In genomic region chr6:170165085-170165484, GRCh38 we compare ENCODE assay signal across 14 cellular contexts.
DNase-seq lines count a peak whose midpoint lies in the region; ATAC-seq and TF ChIP-seq lines count a peak whose summit lies in the region.
"Had no signal": no experiment of that assay in that cellular context is flagged by ENCODE, and none has a peak within 500 bp of the region (broad histone marks: within the 10 kb centered on the region; RNA-seq: fewer than 3 reads in every experiment).

No MANE protein-coding gene starts in this region.

- peak; percentile 33 for ATAC-seq in stimulated activated effector memory CD8-positive, alpha-beta T cell treated with anti-CD3 and anti-CD28 coated beads, Interleukin-12 subunit alpha, Interleukin-12 subunit beta, amount 100 ng/mL, for 72 hours
- ATAC-seq in GM21737 (IDR thresholded peaks at IDR 0.05; ENCODE audit: unreplicated experiment), result no peak
- no peak for ATAC-seq in GM19023 (IDR thresholded peaks at IDR 0.05; ENCODE audit: unreplicated experiment)

- 90 to 96% methylated on average over 5 to 12 of the region's 12 CpGs for WGBS in endodermal cell (ENCODE audit: insufficient coverage in 1 of 2, insufficient read length in 1 of 2), 2 experiments
- WGBS in mesendoderm (ENCODE audit: extremely low coverage, insufficient coverage, low lambda C conversion rate), result no CpG with 5 or more reads among the region's 12 CpGs
- WGBS in esophagus squamous epithelium, 2 donors, result 60 to 61% methylated on average over 4 to 7 of the region's 12 CpGs

- H3K4me1 ChIP-seq in HEK293 (ENCODE audit: control insufficient read depth, insufficient read depth, low read length), result no peaks in the 10 kb centered on the region
- H3K4me1 ChIP-seq in endodermal cell (ENCODE audit: control insufficient read depth, insufficient read depth, low read length), result no peaks in the 10 kb centered on the region
- H3K4me1 ChIP-seq in mesendoderm (ENCODE audit: control insufficient read depth, low read depth, low read length), result no peaks in the 10 kb centered on the region
- peaks cover 0 to 30% (median 0%) of the 10 kb centered on the region in 3 donors for H3K4me1 ChIP-seq in esophagus squamous epithelium

- TF ChIP-seq POLR2A in esophagus squamous epithelium (IDR thresholded peaks at IDR 0.05), result no peak

- H4K5ac ChIP-seq in mesendoderm (ENCODE audit: low read length), result no peak overlapping the region

- no peaks in the 10 kb centered on the region for H3K27me3 Mint-ChIP-seq in endodermal cell (ENCODE audit: insufficient read depth)
- H3K27me3 Mint-ChIP-seq: activated CD4-positive, alpha-beta memory T cell treated with anti-CD3 and anti-CD28 coated beads, Interleukin-2, amount 10 ng/mL, durations not matched to agents 7 days and 5 days had no signal

- CTCF ChIA-PET in HEK293 (lab: Yijun Ruan, JAX), result no interaction called here

- H3K18ac ChIP-seq in mesendoderm (ENCODE audit: low read length), result no peak overlapping the region

- no peak overlapping the region for H2BK120ac ChIP-seq in mesendoderm (ENCODE audit: low read depth, low read length)

- H3K36me3 ChIP-seq in HEK293 (ENCODE audit: control insufficient read depth in 2 of 2, insufficient read depth in 1 of 2, low read length in 2 of 2) (no peaks in the 10 kb centered on the region), endodermal cell (ENCODE audit: control insufficient read depth, insufficient read depth, low read length) (no peaks in the 10 kb centered on the region), mesendoderm (ENCODE audit: control insufficient read depth, insufficient read depth, low read length) (no peaks in the 10 kb centered on the region), esophagus squamous epithelium (no peaks in the 10 kb centered on the region)

- no peak overlapping the region for H2AK5ac ChIP-seq in mesendoderm (ENCODE audit: low read length)

- no peaks in the 10 kb centered on the region for H3K79me2 ChIP-seq in mesendoderm (ENCODE audit: control insufficient read depth, insufficient read depth, low read length)

- H3K23ac ChIP-seq in mesendoderm (ENCODE audit: low read length), result no peak overlapping the region

- H3K9me3 Mint-ChIP-seq in endodermal cell, result peaks cover 25% of the 10 kb centered on the region
- no peaks in the 10 kb centered on the region for H3K9me3 Mint-ChIP-seq in stimulated activated effector memory CD8-positive, alpha-beta T cell treated with anti-CD3 and anti-CD28 coated beads, Interleukin-12 subunit alpha, Interleukin-12 subunit beta, amount 100 ng/mL, for 72 hours

- no peak overlapping the region for H3K4me3 Mint-ChIP-seq in endodermal cell
- no peak overlapping the region for H3K4me3 Mint-ChIP-seq in stimulated activated effector memory CD8-positive, alpha-beta T cell treated with anti-CD3 and anti-CD28 coated beads, Interleukin-12 subunit alpha, Interleukin-12 subunit beta, amount 100 ng/mL, for 72 hours
- H3K4me3 Mint-ChIP-seq: activated CD4-positive, alpha-beta memory T cell treated with anti-CD3 and anti-CD28 coated beads, Interleukin-2, amount 10 ng/mL, durations not matched to agents 7 days and 5 days; natural killer cell treated with Interleukin-12 subunit alpha and Interleukin-12 subunit beta and Interleukin-15 and Interleukin-18, amount 100 ng/mL, for 72 hours had no signal

- H3K27me3 ChIP-seq in endodermal cell (ENCODE audit: control insufficient read depth, insufficient read depth, low read length, poor library complexity, severe bottlenecking) (no peaks in the 10 kb centered on the region), mesendoderm (ENCODE audit: insufficient read depth, low read length, poor library complexity) (no peaks in the 10 kb centered on the region), esophagus squamous epithelium (peaks cover 0 to 38% (median 0%) of the 10 kb centered on the region in 4 donors)

- no peak overlapping the region for H3K27ac Mint-ChIP-seq in endodermal cell
- H3K27ac Mint-ChIP-seq in stimulated activated effector memory CD8-positive, alpha-beta T cell treated with anti-CD3 and anti-CD28 coated beads, Interleukin-12 subunit alpha, Interleukin-12 subunit beta, amount 100 ng/mL, for 72 hours, result no peak overlapping the region
- H3K27ac Mint-ChIP-seq: activated CD4-positive, alpha-beta memory T cell treated with anti-CD3 and anti-CD28 coated beads, Interleukin-2, amount 10 ng/mL, durations not matched to agents 7 days and 5 days; natural killer cell treated with Interleukin-12 subunit alpha and Interleukin-12 subunit beta and Interleukin-15 and Interleukin-18, amount 100 ng/mL, for 72 hours had no signal

- H3K27ac ChIP-seq in HEK293 (ENCODE audit: extremely low read depth, low read depth, low read length) (no peak overlapping the region), endodermal cell (ENCODE audit: low read depth, low read length) (no peak overlapping the region), mesendoderm (ENCODE audit: low read depth, low read length) (no peak overlapping the region), esophagus squamous epithelium (no peak overlapping the region)

- intact Hi-C loops in esophagus squamous epithelium (cut with DNase I), result no loop called here

- H3K4me3 ChIP-seq in HEK293 (ENCODE audit: low read depth, low read length), result no peak overlapping the region
- H3K4me3 ChIP-seq in endodermal cell (ENCODE audit: low read length), result no peak overlapping the region
- no peak overlapping the region for H3K4me3 ChIP-seq in mesendoderm (ENCODE audit: low read length)
- H3K4me3 ChIP-seq in esophagus squamous epithelium, result no peak overlapping the region

- H3K79me1 ChIP-seq in mesendoderm (ENCODE audit: low read length), result no peaks in the 10 kb centered on the region

- H3K9ac ChIP-seq in endodermal cell (ENCODE audit: extremely low read depth, low read length, poor library complexity, severe bottlenecking) (no peak overlapping the region), mesendoderm (ENCODE audit: low read length) (no peak overlapping the region)

- H3K4me2 ChIP-seq in mesendoderm (ENCODE audit: low read length), result no peak overlapping the region

- no peaks in the 10 kb centered on the region for H3K9me3 ChIP-seq in HEK293 (ENCODE audit: control insufficient read depth, insufficient read depth, low read depth, low read length)
- no peaks in the 10 kb centered on the region for H3K9me3 ChIP-seq in endodermal cell (ENCODE audit: control insufficient read depth, low read length)
- H3K9me3 ChIP-seq in esophagus squamous epithelium, result no peaks in the 10 kb centered on the region

- H3K36me3 Mint-ChIP-seq in endodermal cell (ENCODE audit: low read depth), result no peaks in the 10 kb centered on the region
- H3K36me3 Mint-ChIP-seq in stimulated activated effector memory CD8-positive, alpha-beta T cell treated with anti-CD3 and anti-CD28 coated beads, Interleukin-12 subunit alpha, Interleukin-12 subunit beta, amount 100 ng/mL, for 72 hours, result peaks cover 11% of the 10 kb centered on the region
- H3K36me3 Mint-ChIP-seq: natural killer cell treated with Interleukin-12 subunit alpha and Interleukin-12 subunit beta and Interleukin-15 and Interleukin-18, amount 100 ng/mL, for 72 hours had no signal

- H4K8ac ChIP-seq in mesendoderm (ENCODE audit: low read depth, low read length), result no peak overlapping the region

- DNase-seq in endodermal cell, result peak; percentile 66
- peak; percentile 45 for DNase-seq in mesendoderm
- no peak for DNase-seq in stimulated activated effector memory CD8-positive, alpha-beta T cell treated with anti-CD3 and anti-CD28 coated beads, Interleukin-12 subunit alpha, Interleukin-12 subunit beta, amount 100 ng/mL, for 72 hours (ENCODE audit: low spot score in 2 of 2)
- DNase-seq in esophagus squamous epithelium (lab: John Stamatoyannopoulos, UW), result no peak
- no peak for DNase-seq in NCI-H2081 (lab: John Stamatoyannopoulos, UW)
- DNase-seq: activated CD4-positive, alpha-beta memory T cell treated with anti-CD3 and anti-CD28 coated beads, Interleukin-2, amount 10 ng/mL, durations not matched to agents 7 days and 5 days; cortex of kidney; erythroblast; NCI-H2107; small intestine had no signal

- H3K4me1 Mint-ChIP-seq in endodermal cell, result no peaks in the 10 kb centered on the region
- H3K4me1 Mint-ChIP-seq in stimulated activated effector memory CD8-positive, alpha-beta T cell treated with anti-CD3 and anti-CD28 coated beads, Interleukin-12 subunit alpha, Interleukin-12 subunit beta, amount 100 ng/mL, for 72 hours, result peaks cover 9% of the 10 kb centered on the region

- H3K4ac ChIP-seq in mesendoderm (ENCODE audit: low read depth, low read length), result no peak overlapping the region

- TF ChIP-seq CTCF in HEK293 (tag by site-specific recombination; IDR thresholded peaks at IDR 0.05) (no peak), endodermal cell (conservative IDR thresholded peaks at IDR 0.05) (peak; percentile 54), esophagus squamous epithelium (IDR thresholded peaks at IDR 0.05) (peak in 1 of 6 experiments; percentile 11)

- POLR2A ChIA-PET in HEK293 (lab: Yijun Ruan, JAX), result no interaction called here

- no peak overlapping the region for H2BK15ac ChIP-seq in mesendoderm (replicated peaks; ENCODE audit: low read depth)

- H3K56ac ChIP-seq in mesendoderm (ENCODE audit: low read length), result no peak overlapping the region

- no peak overlapping the region for H2BK5ac ChIP-seq in mesendoderm (ENCODE audit: low read length)

TF ChIP-seq in HEK293, 187 proteins besides CTCF, POLR2A, EP300 and RAD21:
- TF ChIP-seq ZNF16 (tag by site-specific recombination; IDR thresholded peaks at IDR 0.05; ENCODE audit: low read depth) (no peak), ZIC2 (tag by site-specific recombination; IDR thresholded peaks at IDR 0.05) (peak; percentile 90)

Comparison
In these comparisons a context has a peak if more than half of its experiments do, and no peak if none do; other contexts are left out.
1. DNase-seq: peak in endodermal cell (single experiment) and mesendoderm (single experiment); none in stimulated activated effector memory CD8-positive, alpha-beta T cell treated with anti-CD3 and anti-CD28 coated beads, Interleukin-12 subunit alpha, Interleukin-12 subunit beta, amount 100 ng/mL, for 72 hours (0 of 2), esophagus squamous epithelium (single experiment) and NCI-H2081 (0 of 2).